ENCODE assay signal across 1 cellular context in genomic region chr12:3275171-3276041, GRCh38.
TF ChIP-seq lines count a peak whose summit lies in the region.

No MANE protein-coding gene starts in this region.

TF ChIP-seq in IMR-90, 13 proteins besides CTCF, POLR2A, EP300 and RAD21 (continued from another document):
- TF ChIP-seq ELK1 (IDR thresholded peaks at IDR 0.05; ENCODE audit: borderline replicate concordance, low read depth, low read length) (no peak), FOS (IDR thresholded peaks at IDR 0.05; ENCODE audit: low read depth, low read length) (no peak), MXI1 (IDR thresholded peaks at IDR 0.05; ENCODE audit: borderline replicate concordance, low read depth, low read length) (no peak), CHD1 (IDR thresholded peaks at IDR 0.05; ENCODE audit: low read depth, low read length) (no peak), MAFK (IDR thresholded peaks at IDR 0.05; ENCODE audit: low read depth, low read length) (no peak), RCOR1 (IDR thresholded peaks at IDR 0.05; ENCODE audit: insufficient replicate concordance, low read length) (no peak)
